Comparison of ENCODE assay signal across 18 cellular contexts in genomic region chr12:116927244-116927940, GRCh38. TPM values are rescaled to one million over a fixed set of nuclear protein-coding genes. Genes with fewer than 3 reads are reported as not detected.
DNase-seq lines count a peak whose midpoint lies in the region; ATAC-seq and TF ChIP-seq lines count a peak whose summit lies in the region.
"Had no signal": no experiment of that assay in that cellular context is flagged by ENCODE, and none has a peak within 500 bp of the region (broad histone marks: within the 10 kb centered on the region; RNA-seq: fewer than 3 reads in every experiment).

No MANE protein-coding gene starts in this region.

- POLR2A ChIA-PET in HEK293 (lab: Yijun Ruan, JAX) (no interaction called here), WTC11 (lab: Charles Lee) (no interaction called here)

- H3K4me1 Mint-ChIP-seq in WTC11, result peaks cover 10% of the 10 kb centered on the region

- ATAC-seq in WTC11, result no peak

- no peak for TF ChIP-seq CTCF in HEK293 (tag by site-specific recombination; IDR thresholded peaks at IDR 0.05)
- TF ChIP-seq CTCF in WTC11 (IDR thresholded peaks at IDR 0.05), result no peak

- H3K9ac ChIP-seq in muscle layer of colon (ENCODE audit: low read length), result no peak overlapping the region

- H3K27ac Mint-ChIP-seq in WTC11, result peak overlapping the region; percentile 52; the same call in 1 of the 2 replicates
- H3K27ac Mint-ChIP-seq: IgD-negative memory B cell had no signal

- H3K36me3 ChIP-seq in HEK293 (ENCODE audit: control insufficient read depth in 2 of 2, insufficient read depth in 1 of 2, low read length in 2 of 2) (peaks cover 4 to 20% of the 10 kb centered on the region in 2 experiments; a peak in 2 of 3 replicates), muscle layer of colon (ENCODE audit: insufficient read depth, low read length) (peaks cover 5% of the 10 kb centered on the region)

- DNase-seq in DMS153 (lab: John Stamatoyannopoulos, UW), result peak; percentile 35
- DNase-seq in DMS153 treated with DMSO at 0.1 percent for 48 hours (lab: John Stamatoyannopoulos, UW; ENCODE audit: unreplicated experiment), result no peak
- DNase-seq in WTC11 (ENCODE audit: low spot score), result no peak
- DNase-seq in DMS79 treated with DMSO at 0.1 percent for 48 hours (lab: John Stamatoyannopoulos, UW), result no peak
- DNase-seq in globus pallidus (ENCODE audit: low spot score), result no peak
- no peak for DNase-seq in SKM-1 (lab: John Stamatoyannopoulos, UW; ENCODE audit: unreplicated experiment)
- DNase-seq: EL; HCEC 1CT; NCI-H146; NK-92 treated with Interleukin-12 subunit alpha and Interleukin-12 subunit beta, amount 100 ng/mL, for 24 hours; OCI-M1; RPMI8226; SJCRH30 had no signal

- H3K27me3 Mint-ChIP-seq in WTC11 (ENCODE audit: low read depth), result no peaks in the 10 kb centered on the region
- H3K27me3 Mint-ChIP-seq: IgD-negative memory B cell had no signal

- CTCF ChIA-PET in HEK293 (lab: Yijun Ruan, JAX), result interaction anchor here (0.9 kb wide), 1 partner anchor 117 kb away, joined by 3 read pairs; no protein-coding TSS in a partner anchor
- CTCF ChIA-PET in WTC11 (lab: Charles Lee), result no interaction called here

- H3K9me3 ChIP-seq in HEK293 (ENCODE audit: control insufficient read depth, insufficient read depth, low read depth, low read length), result no peaks in the 10 kb centered on the region
- no peaks in the 10 kb centered on the region for H3K9me3 ChIP-seq in muscle layer of colon (ENCODE audit: low read length)
- H3K9me3 ChIP-seq: SJCRH30 had no signal

- H3K36me3 Mint-ChIP-seq in WTC11, result peaks cover 11% of the 10 kb centered on the region

- H3K4me3 Mint-ChIP-seq in WTC11, result no peak overlapping the region

- peaks cover 18% of the 10 kb centered on the region for H3K4me1 ChIP-seq in HEK293 (ENCODE audit: control insufficient read depth, insufficient read depth, low read length)
- H3K4me1 ChIP-seq in muscle layer of colon (ENCODE audit: insufficient read depth, low read length), result peaks cover 28% of the 10 kb centered on the region

- no peaks in the 10 kb centered on the region for H3K9me3 Mint-ChIP-seq in WTC11
- H3K9me3 Mint-ChIP-seq: IgD-negative memory B cell had no signal

- H3K27ac ChIP-seq in HEK293 (ENCODE audit: extremely low read depth, low read depth, low read length), result no peak overlapping the region
- peak overlapping the region; percentile 15 for H3K27ac ChIP-seq in muscle layer of colon (ENCODE audit: low read depth, low read length)
- H3K27ac ChIP-seq: 22Rv1, SJCRH30 had no signal

- no peaks in the 10 kb centered on the region for H3K27me3 ChIP-seq in muscle layer of colon (ENCODE audit: control insufficient read depth in 1 of 2, insufficient read depth in 2 of 2, low read length in 2 of 2)
- H3K27me3 ChIP-seq: SJCRH30 had no signal

- H3K4me3 ChIP-seq in HEK293 (ENCODE audit: low read depth, low read length) (no peak overlapping the region), muscle layer of colon (ENCODE audit: low read depth in 1 of 2, low read length in 2 of 2) (no peak overlapping the region)
- H3K4me3 ChIP-seq: SJCRH30 had no signal

TF ChIP-seq in HEK293, 187 proteins besides CTCF, POLR2A, EP300 and RAD21 (continues in another document):
- TF ChIP-seq ZNF561 (tag by site-specific recombination; IDR thresholded peaks at IDR 0.05; ENCODE audit: borderline replicate concordance), result no peak
- peak; percentile 70 for TF ChIP-seq OSR2 (tag by site-specific recombination; IDR thresholded peaks at IDR 0.05)
- TF ChIP-seq MYNN (tag by site-specific recombination; IDR thresholded peaks at IDR 0.05; ENCODE audit: borderline replicate concordance), result no peak
- TF ChIP-seq ZNF514 (tag by site-specific recombination; IDR thresholded peaks at IDR 0.05), result no peak
- TF ChIP-seq ZNF510 (tag by site-specific recombination; IDR thresholded peaks at IDR 0.05; ENCODE audit: insufficient replicate concordance), result no peak
- no peak for TF ChIP-seq ZNF157 (tag by site-specific recombination; IDR thresholded peaks at IDR 0.05)
- no peak for TF ChIP-seq ZNF449 (tag by site-specific recombination; IDR thresholded peaks at IDR 0.05)
- no peak for TF ChIP-seq ZNF555 (tag by site-specific recombination; conservative IDR thresholded peaks at IDR 0.05)
- TF ChIP-seq ZNF530 (tag by site-specific recombination; IDR thresholded peaks at IDR 0.05; ENCODE audit: low read depth), result no peak
- TF ChIP-seq SP2 (tag by site-specific recombination; IDR thresholded peaks at IDR 0.05), result no peak
- 0 out of 2 replicates have a peak, but pooled peaks have one; percentile 42 for TF ChIP-seq OVOL3 (tag by site-specific recombination; IDR thresholded peaks at IDR 0.05)
- no peak for TF ChIP-seq ZNF274 (IDR thresholded peaks at IDR 0.05; ENCODE audit: low read length)
- TF ChIP-seq ZNF274 (tag by site-specific recombination; IDR thresholded peaks at IDR 0.05; ENCODE audit: borderline replicate concordance), result no peak
- TF ChIP-seq ZNF473 (tag by site-specific recombination; IDR thresholded peaks at IDR 0.05), result no peak
- no peak for TF ChIP-seq ZNF221 (tag by site-specific recombination; IDR thresholded peaks at IDR 0.05; ENCODE audit: borderline replicate concordance)
- no peak for TF ChIP-seq ZNF830 (tag by site-specific recombination; IDR thresholded peaks at IDR 0.05; ENCODE audit: low read depth)
- TF ChIP-seq ZNF112 (tag by site-specific recombination; IDR thresholded peaks at IDR 0.05), result no peak
- no peak for TF ChIP-seq ZNF24 (tag by site-specific recombination; IDR thresholded peaks at IDR 0.05)

TF ChIP-seq in WTC11, 78 proteins besides CTCF, POLR2A, EP300 and RAD21 (continues in another document):
- TF ChIP-seq ZNF416 (CRISPR knock-in tag; IDR thresholded peaks at IDR 0.05) (no peak), PREB (CRISPR knock-in tag; IDR thresholded peaks at IDR 0.05; ENCODE audit: borderline replicate concordance) (no peak), KAT7 (CRISPR knock-in tag; IDR thresholded peaks at IDR 0.05; ENCODE audit: borderline replicate concordance) (no peak), ARID4B (CRISPR knock-in tag; IDR thresholded peaks at IDR 0.05; ENCODE audit: borderline replicate concordance) (no peak), ZBTB21 (CRISPR knock-in tag; IDR thresholded peaks at IDR 0.05; ENCODE audit: borderline replicate concordance) (no peak), NR1H2 (CRISPR knock-in tag; IDR thresholded peaks at IDR 0.05) (no peak), ZNF121 (CRISPR knock-in tag; IDR thresholded peaks at IDR 0.05) (no peak), RELA (CRISPR knock-in tag; IDR thresholded peaks at IDR 0.05; ENCODE audit: borderline replicate concordance) (no peak), CREM (CRISPR knock-in tag; IDR thresholded peaks at IDR 0.05) (no peak), EMX1 (CRISPR knock-in tag; IDR thresholded peaks at IDR 0.05) (no peak)

RNA-seq across cellular contexts. Expression of gene FBXW8, which starts 16.6 kb away (rescaled TPM):
- 15.6 to 18.5 TPM (median 18.0 TPM) in 3 replicates for total RNA-seq in WTC11 (2021)

RNA-seq across cellular contexts. Expression of gene HRK, which starts 46.2 kb away (rescaled TPM):
- total RNA-seq in WTC11 (2021), result 1.4 to 3.5 TPM (median 1.6 TPM) in 3 replicates
- total RNA-seq: LHCN-M2 had no signal
